Comparison of ENCODE assay signal across 7 cellular contexts in genomic region chr10:72254891-72255568, GRCh38. TPM values are rescaled to one million over a fixed set of nuclear protein-coding genes. Genes with fewer than 3 reads are reported as not detected.
DNase-seq lines count a peak whose midpoint lies in the region; ATAC-seq and TF ChIP-seq lines count a peak whose summit lies in the region.

No MANE protein-coding gene starts in this region.

- no peaks in the 10 kb centered on the region for H3K27me3 ChIP-seq in thymus (ENCODE audit: control insufficient read depth, insufficient read depth)

- peak overlapping the region; percentile 93 for H3K27ac ChIP-seq in thymus (ENCODE audit: low read depth)

- TF ChIP-seq CTCF in GM13976 (IDR thresholded peaks at IDR 0.05; ENCODE audit: borderline replicate concordance, control extremely low read depth, extremely low read depth, insufficient read depth, missing control alignments) (no peak), NB4 (IDR thresholded peaks at IDR 0.05; ENCODE audit: low read depth, low read length) (no peak), epithelial cell of proximal tubule (conservative IDR thresholded peaks at IDR 0.05; ENCODE audit: low read depth, low read length) (peak; percentile 21)

- H3K4me3 ChIP-seq in NB4 (ENCODE audit: low read depth, low read length), result no peak overlapping the region
- H3K4me3 ChIP-seq in epithelial cell of proximal tubule (ENCODE audit: low read depth, low read length), result peak overlapping the region; percentile 13
- H3K4me3 ChIP-seq in thymus (ENCODE audit: low read length), result peak overlapping the region; percentile 49

- 17% methylated on average over 14 of the region's 14 CpGs for WGBS in thymus

- in situ Hi-C loops in GM13976 (cut with MboI; ENCODE audit: low sequenced_read_pairs, unreplicated experiment), result no loop called here

- peak; percentile 54 for DNase-seq in GM13976 (ENCODE audit: low spot score)
- DNase-seq in NB4 (ENCODE audit: low read depth), result peak; percentile 87
- peak; percentile 15 for DNase-seq in activated CD4-positive, alpha-beta T cell treated with anti-CD3 and anti-CD28 coated beads, Interleukin-2, amount 50 U/mL, for 1 hour
- no peak for DNase-seq in epithelial cell of proximal tubule (ENCODE audit: low read depth)
- DNase-seq in mesenteric fat pad (ENCODE audit: low spot score), result peak; percentile 93

- no peaks in the 10 kb centered on the region for H3K36me3 ChIP-seq in thymus (ENCODE audit: control insufficient read depth, insufficient read depth)

- H3K4me1 ChIP-seq in thymus (ENCODE audit: control insufficient read depth, insufficient read depth, low read length), result peaks cover 69% of the 10 kb centered on the region

- TF ChIP-seq POLR2A in NB4 (IDR thresholded peaks at IDR 0.05; ENCODE audit: extremely low read depth, insufficient read length), result peak; percentile 58

- H3K9me3 ChIP-seq in thymus (ENCODE audit: control insufficient read depth), result no peaks in the 10 kb centered on the region

- ATAC-seq in GM19023 (IDR thresholded peaks at IDR 0.05; ENCODE audit: unreplicated experiment), result no peak

RNA-seq across cellular contexts. Expression of gene DDIT4, which starts 18.7 kb away (rescaled TPM):
- total RNA-seq in epithelial cell of proximal tubule (33.6 and 122 TPM in 2 replicates), mesenteric fat pad (236 TPM)
- polyA plus RNA-seq in thymus, result 628 TPM

RNA-seq across cellular contexts. Expression of gene ASCC1, which starts 39.0 kb away (rescaled TPM):
- total RNA-seq in epithelial cell of proximal tubule (21.4 and 39.0 TPM in 2 replicates), mesenteric fat pad (29.2 TPM)
- 29.7 TPM for polyA plus RNA-seq in thymus

RNA-seq across cellular contexts. Expression of gene ANAPC16, which starts 39.2 kb away (rescaled TPM):
- total RNA-seq in epithelial cell of proximal tubule, result 33.7 and 44.2 TPM in 2 replicates
- 80.9 TPM for total RNA-seq in mesenteric fat pad
- 349 TPM for polyA plus RNA-seq in thymus
